In the genomic region with DNA sequence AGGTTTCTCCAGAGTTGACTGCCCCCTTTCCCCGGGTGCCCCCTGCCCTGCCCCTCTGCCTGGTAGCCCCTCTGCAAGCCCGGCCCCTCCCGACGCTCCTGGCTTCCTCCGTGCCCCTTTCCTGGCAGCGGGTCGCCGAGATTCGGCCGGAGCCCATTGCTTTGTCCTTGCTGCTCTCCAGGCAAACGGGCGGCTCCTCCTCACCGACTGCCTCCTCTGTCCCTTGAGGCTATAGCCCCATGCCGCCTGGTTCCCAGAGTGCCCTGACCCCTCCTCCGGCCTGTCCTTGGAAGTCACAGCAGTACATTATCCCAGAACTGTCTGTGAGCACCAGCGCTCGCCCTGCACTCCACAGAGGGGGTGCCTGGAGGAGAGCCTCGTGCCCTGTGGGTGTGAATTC, we compare ENCODE assay signal across 9 cellular contexts. TPM values are rescaled to one million over a fixed set of nuclear protein-coding genes. Genes with fewer than 3 reads are reported as not detected.
DNase-seq lines count a peak whose midpoint lies in the region; ATAC-seq, FAIRE-seq and TF ChIP-seq lines count a peak whose summit lies in the region.
"Not testable (repeated sequence)": the region's sequence is repeated elsewhere in the genome, so short reads cannot be mapped to it uniquely, and the experiment has no call there.
"Had no signal": no experiment of that assay in that cellular context is flagged by ENCODE, and none has a peak within 500 bp of the region (broad histone marks: within the 10 kb centered on the region; RNA-seq: fewer than 3 reads in every experiment).

No MANE protein-coding gene starts in this region.

- not testable (repeated sequence) for TF ChIP-seq CTCF in Calu3 (IDR thresholded peaks at IDR 0.05; ENCODE audit: unreplicated experiment); KMS-11 (conservative IDR thresholded peaks at IDR 0.05; ENCODE audit: low read depth, low read length); mammary epithelial cell (conservative IDR thresholded peaks at IDR 0.05 in 1 of 2, IDR thresholded peaks at IDR 0.05 in 1 of 2; ENCODE audit: extremely low read depth in 1 of 2, insufficient read depth in 1 of 2, low read depth in 1 of 2, low read length in 2 of 2); HepG2 (CRISPR knock-in tag; IDR thresholded peaks at IDR 0.05); progenitor cell of endocrine pancreas (IDR thresholded peaks at IDR 0.05; ENCODE audit: unreplicated experiment)

- H3K9me3 Mint-ChIP-seq in Calu3 (ENCODE audit: low read depth, unreplicated experiment); T-helper 1 cell treated with Interleukin-12 subunit alpha and Interleukin-12 subunit beta and Interleukin-4 antibody, amounts not matched to agents 30 μg/mL and 1 μg/mL, for 36 hours; activated T-cell treated with anti-CD3 and anti-CD28 coated beads, Interleukin-2, amount 50 U/mL, for 72 hours; progenitor cell of endocrine pancreas (ENCODE audit: low read depth): not testable (repeated sequence)

- not testable (repeated sequence) for H3K27me3 Mint-ChIP-seq in Calu3 (ENCODE audit: unreplicated experiment); T-helper 1 cell treated with Interleukin-12 subunit alpha and Interleukin-12 subunit beta and Interleukin-4 antibody, amounts not matched to agents 30 μg/mL and 1 μg/mL, for 36 hours (ENCODE audit: low read depth); activated T-cell treated with anti-CD3 and anti-CD28 coated beads, Interleukin-2, amount 50 U/mL, for 72 hours (ENCODE audit: low read depth); progenitor cell of endocrine pancreas

- TF ChIP-seq EP300 in HepG2 (IDR thresholded peaks at IDR 0.05; ENCODE audit: low read depth in 2 of 2, low read length in 2 of 2); HepG2 (CRISPR knock-in tag; IDR thresholded peaks at IDR 0.05; ENCODE audit: borderline replicate concordance): not testable (repeated sequence)

- WGBS in mammary epithelial cell (ENCODE audit: low coverage, missing lambda C conversion rate): 87% methylated on average over 3 of the region's 18 CpGs
- WGBS in HepG2 (ENCODE audit: low lambda C conversion rate): 46% methylated on average over 13 of the region's 18 CpGs

- H2AFZ ChIP-seq in KMS-11 (ENCODE audit: low read depth); mammary epithelial cell (ENCODE audit: low read depth, low read length); HepG2 (ENCODE audit: low read length): not testable (repeated sequence)

- H3K27me3 ChIP-seq in KMS-11 (ENCODE audit: insufficient read depth, low read depth); mammary epithelial cell (ENCODE audit: insufficient read depth, low read length); HepG2 (ENCODE audit: control insufficient read depth in 1 of 2, insufficient read depth in 2 of 2, low read length in 2 of 2): not testable (repeated sequence)

- H3K36me3 Mint-ChIP-seq in Calu3 (ENCODE audit: insufficient read depth, unreplicated experiment): peaks cover 42% of the 10 kb centered on the region
- H3K36me3 Mint-ChIP-seq in T-helper 1 cell treated with Interleukin-12 subunit alpha and Interleukin-12 subunit beta and Interleukin-4 antibody, amounts not matched to agents 30 μg/mL and 1 μg/mL, for 36 hours (ENCODE audit: low read depth); activated T-cell treated with anti-CD3 and anti-CD28 coated beads, Interleukin-2, amount 50 U/mL, for 72 hours (ENCODE audit: insufficient read depth in 2 of 2); progenitor cell of endocrine pancreas (ENCODE audit: insufficient read depth): not testable (repeated sequence)

- H3K4me2 ChIP-seq in KMS-11 (peak overlapping the region; percentile 51; the same call in 1 of the 2 replicates), mammary epithelial cell (ENCODE audit: insufficient read depth, low read depth, low read length) (peak overlapping the region; percentile 48), HepG2 (ENCODE audit: low read depth, low read length) (peak overlapping the region; percentile 53; the same call in 1 of the 2 replicates)

- dilution Hi-C loops in mammary epithelial cell (cut with HindIII; ENCODE audit: low sequenced_read_pairs): not testable (repeated sequence)

- POLR2A ChIA-PET in HepG2 (lab: Yijun Ruan, JAX): not testable (repeated sequence)

- BruUV-seq in Calu3 (replicated peaks; lab: Mats Ljungman, UMichigan); mammary epithelial cell (replicated peaks; lab: Mats Ljungman, UMichigan); HepG2 (replicated peaks; lab: Mats Ljungman, UMichigan): not testable (repeated sequence)

- peaks cover 12% of the 10 kb centered on the region for H3K4me1 ChIP-seq in KMS-11 (ENCODE audit: low read depth, poor library complexity, severe bottlenecking)
- H3K4me1 ChIP-seq in mammary epithelial cell (ENCODE audit: insufficient read depth, low read length): not testable (repeated sequence)
- H3K4me1 ChIP-seq in HepG2 (ENCODE audit: insufficient read depth, low read length): peaks cover 12% of the 10 kb centered on the region

- not testable (repeated sequence) for FAIRE-seq in HepG2 (lab: Jason Lieb, UNC)

- not testable (repeated sequence) for DNase-seq in Calu3; activated T-cell treated with anti-CD3 and anti-CD28 coated beads, Interleukin-2, amount 50 U/mL, for 72 hours; mammary epithelial cell; HepG2 (ENCODE audit: low spot score); progenitor cell of endocrine pancreas (ENCODE audit: low spot score, unreplicated experiment)

- H3K79me2 ChIP-seq in KMS-11 (ENCODE audit: insufficient read depth, low read depth) (peaks cover 49% of the 10 kb centered on the region), mammary epithelial cell (ENCODE audit: insufficient read depth, low read length) (peaks cover 54% of the 10 kb centered on the region), HepG2 (ENCODE audit: insufficient read depth, low read length) (peaks cover 14% of the 10 kb centered on the region)

- H3K4me3 Mint-ChIP-seq in Calu3 (ENCODE audit: low read depth, unreplicated experiment) (peak overlapping the region; percentile 78), progenitor cell of endocrine pancreas (ENCODE audit: low read depth) (peak overlapping the region; percentile 57)
- peak overlapping the region; percentile 64 for H3K4me3 Mint-ChIP-seq in T-helper 1 cell treated with Interleukin-12 subunit alpha and Interleukin-12 subunit beta and Interleukin-4 antibody, amounts not matched to agents 30 μg/mL and 1 μg/mL, for 36 hours
- peak overlapping the region; percentile 75 to 79 for H3K4me3 Mint-ChIP-seq in activated T-cell treated with anti-CD3 and anti-CD28 coated beads, Interleukin-2, amount 50 U/mL, for 72 hours

- H3K4me1 Mint-ChIP-seq in Calu3 (ENCODE audit: low read depth, unreplicated experiment); T-helper 1 cell treated with Interleukin-12 subunit alpha and Interleukin-12 subunit beta and Interleukin-4 antibody, amounts not matched to agents 30 μg/mL and 1 μg/mL, for 36 hours (ENCODE audit: low read depth); progenitor cell of endocrine pancreas (ENCODE audit: low read depth): not testable (repeated sequence)
- peaks cover 13% of the 10 kb centered on the region for H3K4me1 Mint-ChIP-seq in activated T-cell treated with anti-CD3 and anti-CD28 coated beads, Interleukin-2, amount 50 U/mL, for 72 hours (ENCODE audit: low read depth)

- not testable (repeated sequence) for H4K20me1 ChIP-seq in KMS-11 (ENCODE audit: insufficient read depth); mammary epithelial cell (ENCODE audit: insufficient read depth, low read length); HepG2 (ENCODE audit: insufficient read depth, low read length)

- intact Hi-C loops in Calu3 (cut with micrococcal nuclease; ENCODE audit: unreplicated experiment); mammary epithelial cell (cut with micrococcal nuclease); HepG2 (cut with micrococcal nuclease; ENCODE audit: unreplicated experiment): not testable (repeated sequence)

- peak overlapping the region; percentile 83 for H3K27ac Mint-ChIP-seq in Calu3 (ENCODE audit: unreplicated experiment)
- H3K27ac Mint-ChIP-seq in T-helper 1 cell treated with Interleukin-12 subunit alpha and Interleukin-12 subunit beta and Interleukin-4 antibody, amounts not matched to agents 30 μg/mL and 1 μg/mL, for 36 hours: peak overlapping the region; percentile 41
- not testable (repeated sequence) for H3K27ac Mint-ChIP-seq in activated T-cell treated with anti-CD3 and anti-CD28 coated beads, Interleukin-2, amount 50 U/mL, for 72 hours; progenitor cell of endocrine pancreas

- not testable (repeated sequence) for H3K27ac ChIP-seq in KMS-11; mammary epithelial cell (ENCODE audit: insufficient read depth, low read depth, low read length); HepG2 (ENCODE audit: extremely low read length, insufficient read depth, low read length)

- CTCF ChIA-PET in Calu3 (lab: Charles Lee); mammary epithelial cell (lab: Charles Lee; ENCODE audit: low non-redundant PET); HepG2 (lab: Yijun Ruan, JAX; ENCODE audit: low intra/inter-chr PET ratio, low total read pairs): not testable (repeated sequence)

- not testable (repeated sequence) for H3K9me3 ChIP-seq in mammary epithelial cell (replicated peaks; ENCODE audit: insufficient read depth, low read length); HepG2 (ENCODE audit: low read length)

- TF ChIP-seq RAD21 in HepG2 (CRISPR knock-in tag; IDR thresholded peaks at IDR 0.05): not testable (repeated sequence)

- in situ Hi-C loops in mammary epithelial cell (cut with MboI; ENCODE audit: low sequenced_read_pairs in 2 of 2); HepG2 (cut with HindIII; ENCODE audit: extremely low pct_ligation_motif_present, low pct_unique_long_range_greater_than_20kb): not testable (repeated sequence)

- not testable (repeated sequence) for H3K9ac ChIP-seq in KMS-11; mammary epithelial cell (ENCODE audit: insufficient read depth, low read length)
- H3K9ac ChIP-seq in HepG2 (ENCODE audit: insufficient read depth, low read depth, low read length): peak overlapping the region; percentile 52; the same call in 1 of the 2 replicates

- TF ChIP-seq POLR2A in HepG2 (IDR thresholded peaks at IDR 0.05; ENCODE audit: insufficient read depth in 1 of 2, low read depth in 2 of 2, low read length in 2 of 2): not testable (repeated sequence)

- not testable (repeated sequence) for H3K36me3 ChIP-seq in KMS-11 (ENCODE audit: insufficient read depth); mammary epithelial cell (ENCODE audit: insufficient read depth, low read length)
- peaks cover 3 to 16% of the 10 kb centered on the region in 2 experiments; a peak in 4 of 5 replicates for H3K36me3 ChIP-seq in HepG2 (replicated peaks in 1 of 2; ENCODE audit: control insufficient read depth in 1 of 2, insufficient read depth in 2 of 2, low read length in 2 of 2)

- not testable (repeated sequence) for H3K4me3 ChIP-seq in KMS-11 (IDR thresholded peaks at IDR 0.05; ENCODE audit: insufficient read depth, low read depth, low read length); mammary epithelial cell (replicated peaks in 1 of 3; ENCODE audit: insufficient read depth in 1 of 3, low read depth in 2 of 3, low read length in 3 of 3)
- H3K4me3 ChIP-seq in HepG2 (replicated peaks in 1 of 3; ENCODE audit: insufficient read depth in 1 of 3, low read depth in 2 of 3, low read length in 3 of 3): peak overlapping the region in 2 of 3 experiments; percentile 43 to 58; a peak in 4 of 6 replicates

- not testable (repeated sequence) for ATAC-seq in activated T-cell treated with anti-CD3 and anti-CD28 coated beads, Interleukin-2, amount 50 U/mL, for 72 hours (replicated peaks in 1 of 2); HepG2

RNA-seq across cellular contexts. Expression of a gene that starts 1.7 kb away (rescaled TPM):
- total RNA-seq in Calu3 (2022): 46.2 and 54.4 TPM in 2 replicates
- total RNA-seq in activated T-cell treated with anti-CD3 and anti-CD28 coated beads, Interleukin-2, amount 50 U/mL, for 72 hours: 10 to 100 TPM; 24.9 to 34.2 TPM
- total RNA-seq in mammary epithelial cell: 10 to 100 TPM; 20.7 to 70.2 TPM
- polyA plus RNA-seq in mammary epithelial cell: 37.0 TPM
- 7.8 TPM for polyA minus RNA-seq in mammary epithelial cell
- total RNA-seq in HepG2 (2016; rRNA removed; fragmentation: Illumina TruSeq; extraction: Trizol): 33.4 and 49.0 TPM in 2 replicates
- 18.2 and 18.9 TPM in 2 replicates for total RNA-seq in HepG2 (2016; cell fraction: cytosol; rRNA removed; fragmentation: Illumina TruSeq; extraction: Trizol; ENCODE audit: low read depth)
- total RNA-seq in HepG2 (2016; cell fraction: insoluble cytoplasmic fraction; rRNA removed; fragmentation: Illumina TruSeq; extraction: Trizol): 27.6 and 52.7 TPM in 2 replicates
- 38.0 and 38.8 TPM in 2 replicates for total RNA-seq in HepG2 (2016; cell fraction: membrane; rRNA removed; fragmentation: Illumina TruSeq; extraction: Trizol)
- 30.1 and 34.5 TPM in 2 replicates for total RNA-seq in HepG2 (2016; cell fraction: nucleus; rRNA removed; fragmentation: Illumina TruSeq; extraction: Trizol)
- 10.6 and 15.5 TPM in 2 replicates for polyA plus RNA-seq in HepG2 (2011; rRNA removed)
- 11.1 and 18.2 TPM in 2 replicates for polyA plus RNA-seq in HepG2 (2011; cell fraction: cytosol; rRNA removed)
- 45.2 and 49.3 TPM in 2 replicates for polyA plus RNA-seq in HepG2 (2011; cell fraction: nucleus; rRNA removed)
- polyA plus RNA-seq in HepG2 (2012): 12.6 and 17.3 TPM in 2 replicates
- polyA plus RNA-seq in HepG2 (2016; cell fraction: cytosol; fragmentation: Illumina TruSeq; extraction: Trizol; ENCODE audit: low read depth): 19.2 and 20.9 TPM in 2 replicates
- polyA plus RNA-seq in HepG2 (2016; cell fraction: insoluble cytoplasmic fraction; fragmentation: Illumina TruSeq; extraction: Trizol; ENCODE audit: low read depth): 33.0 and 40.7 TPM in 2 replicates
- 30.9 and 31.4 TPM in 2 replicates for polyA plus RNA-seq in HepG2 (2016; cell fraction: membrane; fragmentation: Illumina TruSeq; extraction: Trizol; ENCODE audit: low read depth)
- 80.5 and 96.5 TPM in 2 replicates for polyA plus RNA-seq in HepG2 (2016; cell fraction: nucleus; fragmentation: Illumina TruSeq; extraction: Trizol; ENCODE audit: insufficient read depth, low read depth)
- polyA minus RNA-seq in HepG2 (2011; rRNA and poly(A)+ RNA removed; ENCODE audit: low replicate concordance): 21.9 and 37.5 TPM in 2 replicates
- polyA minus RNA-seq in HepG2 (2011; cell fraction: cytosol; rRNA and poly(A)+ RNA removed): 11.0 and 16.1 TPM in 2 replicates
- 8.6 and 10.7 TPM in 2 replicates for polyA minus RNA-seq in HepG2 (2011; cell fraction: nucleus; rRNA and poly(A)+ RNA removed)
- total RNA-seq in progenitor cell of endocrine pancreas: 37.4 and 38.8 TPM in 2 replicates

RNA-seq across cellular contexts. Expression of a gene that starts 26.7 kb away (rescaled TPM):
- 5.0 and 5.1 TPM in 2 replicates for total RNA-seq in Calu3 (2022)
- 1 to 10 TPM; 1.0 to 1.3 TPM for total RNA-seq in activated T-cell treated with anti-CD3 and anti-CD28 coated beads, Interleukin-2, amount 50 U/mL, for 72 hours
- 1 to 10 TPM in 1 of 2 donors, under 1 TPM in 1; 0.67 to 1.1 TPM for total RNA-seq in mammary epithelial cell
- polyA plus RNA-seq in mammary epithelial cell: 0.36 TPM
- polyA minus RNA-seq in mammary epithelial cell: not detected
- not detected in 2 replicates for total RNA-seq in HepG2 (2016; rRNA removed; fragmentation: Illumina TruSeq; extraction: Trizol)
- not detected in 2 replicates for total RNA-seq in HepG2 (2016; cell fraction: cytosol; rRNA removed; fragmentation: Illumina TruSeq; extraction: Trizol; ENCODE audit: low read depth)
- not detected in 2 replicates for total RNA-seq in HepG2 (2016; cell fraction: insoluble cytoplasmic fraction; rRNA removed; fragmentation: Illumina TruSeq; extraction: Trizol)
- total RNA-seq in HepG2 (2016; cell fraction: membrane; rRNA removed; fragmentation: Illumina TruSeq; extraction: Trizol): not detected in 2 replicates
- total RNA-seq in HepG2 (2016; cell fraction: nucleus; rRNA removed; fragmentation: Illumina TruSeq; extraction: Trizol): not detected in 2 replicates
- polyA plus RNA-seq in HepG2 (2011; rRNA removed): 0.17 and 0.21 TPM in 2 replicates
- 0.17 TPM in 1 of 2 replicates, not detected in the other for polyA plus RNA-seq in HepG2 (2011; cell fraction: cytosol; rRNA removed)
- 3.9 and 4.5 TPM in 2 replicates for polyA plus RNA-seq in HepG2 (2011; cell fraction: nucleus; rRNA removed)
- 0.58 and 1.1 TPM in 2 replicates for polyA plus RNA-seq in HepG2 (2012)
- polyA plus RNA-seq in HepG2 (2016; cell fraction: cytosol; fragmentation: Illumina TruSeq; extraction: Trizol; ENCODE audit: low read depth): not detected in 2 replicates
- polyA plus RNA-seq in HepG2 (2016; cell fraction: insoluble cytoplasmic fraction; fragmentation: Illumina TruSeq; extraction: Trizol; ENCODE audit: low read depth): 0.34 TPM in 1 of 2 replicates, not detected in the other
- polyA plus RNA-seq in HepG2 (2016; cell fraction: membrane; fragmentation: Illumina TruSeq; extraction: Trizol; ENCODE audit: low read depth): not detected in 2 replicates
- 0.90 TPM in 1 of 2 replicates, not detected in the other for polyA plus RNA-seq in HepG2 (2016; cell fraction: nucleus; fragmentation: Illumina TruSeq; extraction: Trizol; ENCODE audit: insufficient read depth, low read depth)
- polyA minus RNA-seq in HepG2 (2011; rRNA and poly(A)+ RNA removed; ENCODE audit: low replicate concordance): not detected in 2 replicates
- not detected in 2 replicates for polyA minus RNA-seq in HepG2 (2011; cell fraction: cytosol; rRNA and poly(A)+ RNA removed)
- not detected in 2 replicates for polyA minus RNA-seq in HepG2 (2011; cell fraction: nucleus; rRNA and poly(A)+ RNA removed)
- total RNA-seq in progenitor cell of endocrine pancreas: 5.1 and 6.6 TPM in 2 replicates
- total RNA-seq: CD4-positive, CD25-positive, alpha-beta regulatory T cell; esophagus mucosa had no signal
- polyA plus RNA-seq: CD4-positive, CD25-positive, alpha-beta regulatory T cell had no signal

RNA-seq across cellular contexts. Expression of a gene that starts 42.1 kb away (rescaled TPM):
- total RNA-seq in Calu3 (2022): 46.3 and 56.4 TPM in 2 replicates
- 10 to 100 TPM; 20.6 to 25.3 TPM for total RNA-seq in activated T-cell treated with anti-CD3 and anti-CD28 coated beads, Interleukin-2, amount 50 U/mL, for 72 hours
- 10 to 100 TPM; 13.3 to 61.9 TPM for total RNA-seq in mammary epithelial cell
- 22.9 TPM for polyA plus RNA-seq in mammary epithelial cell
- 16.9 TPM for polyA minus RNA-seq in mammary epithelial cell
- 21.1 and 31.1 TPM in 2 replicates for total RNA-seq in HepG2 (2016; rRNA removed; fragmentation: Illumina TruSeq; extraction: Trizol)
- total RNA-seq in HepG2 (2016; cell fraction: cytosol; rRNA removed; fragmentation: Illumina TruSeq; extraction: Trizol; ENCODE audit: low read depth): 26.1 and 27.7 TPM in 2 replicates
- total RNA-seq in HepG2 (2016; cell fraction: insoluble cytoplasmic fraction; rRNA removed; fragmentation: Illumina TruSeq; extraction: Trizol): 19.1 and 31.9 TPM in 2 replicates
- 24.8 and 25.7 TPM in 2 replicates for total RNA-seq in HepG2 (2016; cell fraction: membrane; rRNA removed; fragmentation: Illumina TruSeq; extraction: Trizol)
- 28.8 and 34.2 TPM in 2 replicates for total RNA-seq in HepG2 (2016; cell fraction: nucleus; rRNA removed; fragmentation: Illumina TruSeq; extraction: Trizol)
- polyA plus RNA-seq in HepG2 (2011; rRNA removed): 9.6 and 15.4 TPM in 2 replicates
- polyA plus RNA-seq in HepG2 (2011; cell fraction: cytosol; rRNA removed): 7.3 and 12.3 TPM in 2 replicates
- 82.9 and 84.6 TPM in 2 replicates for polyA plus RNA-seq in HepG2 (2011; cell fraction: nucleus; rRNA removed)
- polyA plus RNA-seq in HepG2 (2012): 9.1 and 14.3 TPM in 2 replicates
- 11.2 and 12.2 TPM in 2 replicates for polyA plus RNA-seq in HepG2 (2016; cell fraction: cytosol; fragmentation: Illumina TruSeq; extraction: Trizol; ENCODE audit: low read depth)
- polyA plus RNA-seq in HepG2 (2016; cell fraction: insoluble cytoplasmic fraction; fragmentation: Illumina TruSeq; extraction: Trizol; ENCODE audit: low read depth): 22.1 and 23.9 TPM in 2 replicates
- 16.4 and 18.0 TPM in 2 replicates for polyA plus RNA-seq in HepG2 (2016; cell fraction: membrane; fragmentation: Illumina TruSeq; extraction: Trizol; ENCODE audit: low read depth)
- polyA plus RNA-seq in HepG2 (2016; cell fraction: nucleus; fragmentation: Illumina TruSeq; extraction: Trizol; ENCODE audit: insufficient read depth, low read depth): 108 and 128 TPM in 2 replicates
- 15.4 and 54.9 TPM in 2 replicates for polyA minus RNA-seq in HepG2 (2011; rRNA and poly(A)+ RNA removed; ENCODE audit: low replicate concordance)
- polyA minus RNA-seq in HepG2 (2011; cell fraction: cytosol; rRNA and poly(A)+ RNA removed): 8.0 and 10.3 TPM in 2 replicates
- polyA minus RNA-seq in HepG2 (2011; cell fraction: nucleus; rRNA and poly(A)+ RNA removed): 18.0 and 21.1 TPM in 2 replicates
- 36.7 and 42.0 TPM in 2 replicates for total RNA-seq in progenitor cell of endocrine pancreas
